ENCODE assay signal across 24 cellular contexts in genomic region chr4:59904331-59904730, GRCh38.
"Had no signal": no experiment of that assay in that cellular context is flagged by ENCODE, and none has a peak within 500 bp of the region (broad histone marks: within the 10 kb centered on the region; RNA-seq: fewer than 3 reads in every experiment).

No MANE protein-coding gene starts in this region.

- H3K27ac Mint-ChIP-seq: activated CD4-positive, alpha-beta memory T cell treated with anti-CD3 and anti-CD28 coated beads, Interleukin-2, amount 10 ng/mL, durations not matched to agents 7 days and 5 days; activated CD4-positive, alpha-beta T cell treated with anti-CD3 and anti-CD28 coated beads for 36 hours; activated CD8-positive, alpha-beta memory T cell treated with anti-CD3 and anti-CD28 coated beads, Interleukin-2, amount 10 ng/mL, durations not matched to agents 7 days and 5 days; activated naive CD8-positive, alpha-beta T cell; endodermal cell; progenitor cell of endocrine pancreas had no signal

- H3K27ac ChIP-seq: body of pancreas, dorsolateral prefrontal cortex, heart left ventricle, right atrium auricular region, thyroid gland, uterus, WERI-Rb-1 had no signal

- H3K4me3 ChIP-seq: body of pancreas, dorsolateral prefrontal cortex, heart left ventricle, lung, right atrium auricular region, thyroid gland, uterus had no signal

- H3K4me1 ChIP-seq: body of pancreas, heart left ventricle, right atrium auricular region, thyroid gland, uterus had no signal

- ATAC-seq: activated CD4-positive, alpha-beta T cell treated with anti-CD3 and anti-CD28 coated beads for 36 hours; activated CD8-positive, alpha-beta memory T cell treated with anti-CD3 and anti-CD28 coated beads, Interleukin-2, amount 10 ng/mL, durations not matched to agents 7 days and 5 days; body of pancreas; heart left ventricle; left colon had no signal

- H3K4me1 Mint-ChIP-seq: activated CD4-positive, alpha-beta memory T cell treated with anti-CD3 and anti-CD28 coated beads, Interleukin-2, amount 10 ng/mL, durations not matched to agents 7 days and 5 days; activated CD4-positive, alpha-beta T cell treated with anti-CD3 and anti-CD28 coated beads for 36 hours; activated CD8-positive, alpha-beta memory T cell treated with anti-CD3 and anti-CD28 coated beads, Interleukin-2, amount 10 ng/mL, durations not matched to agents 7 days and 5 days; endodermal cell; neural crest cell had no signal

- H3K36me3 Mint-ChIP-seq: activated CD8-positive, alpha-beta memory T cell treated with anti-CD3 and anti-CD28 coated beads, Interleukin-2, amount 10 ng/mL, durations not matched to agents 7 days and 5 days; activated naive CD8-positive, alpha-beta T cell had no signal

- H3K27me3 Mint-ChIP-seq: activated CD4-positive, alpha-beta memory T cell treated with anti-CD3 and anti-CD28 coated beads, Interleukin-2, amount 10 ng/mL, durations not matched to agents 7 days and 5 days; activated CD4-positive, alpha-beta T cell treated with anti-CD3 and anti-CD28 coated beads for 36 hours; activated CD8-positive, alpha-beta memory T cell treated with anti-CD3 and anti-CD28 coated beads, Interleukin-2, amount 10 ng/mL, durations not matched to agents 7 days and 5 days; activated naive CD8-positive, alpha-beta T cell; progenitor cell of endocrine pancreas had no signal

- H3K9me3 Mint-ChIP-seq: endodermal cell, neural crest cell had no signal

- H3K4me3 Mint-ChIP-seq: activated CD4-positive, alpha-beta memory T cell treated with anti-CD3 and anti-CD28 coated beads, Interleukin-2, amount 10 ng/mL, durations not matched to agents 7 days and 5 days; activated CD4-positive, alpha-beta T cell treated with anti-CD3 and anti-CD28 coated beads for 36 hours; activated CD8-positive, alpha-beta memory T cell treated with anti-CD3 and anti-CD28 coated beads, Interleukin-2, amount 10 ng/mL, durations not matched to agents 7 days and 5 days; activated naive CD8-positive, alpha-beta T cell; endodermal cell; neural crest cell had no signal

- DNase-seq: activated CD4-positive, alpha-beta memory T cell treated with anti-CD3 and anti-CD28 coated beads, Interleukin-2, amount 10 ng/mL, durations not matched to agents 7 days and 5 days; activated CD4-positive, alpha-beta T cell treated with anti-CD3 and anti-CD28 coated beads for 36 hours; activated CD8-positive, alpha-beta memory T cell treated with anti-CD3 and anti-CD28 coated beads, Interleukin-2, amount 10 ng/mL, durations not matched to agents 7 days and 5 days; body of pancreas; central memory CD4-positive, alpha-beta T cell; dorsolateral prefrontal cortex; endodermal cell; erythroblast; heart left ventricle; left colon; stimulated activated CD4-positive, alpha-beta T cell treated with anti-CD3 and anti-CD28 coated beads, Interleukin-12 subunit alpha, Interleukin-12 subunit beta, amount 100 ng/mL, for 4 hours; stimulated activated CD4-positive, alpha-beta T cell treated with anti-CD3 and anti-CD28 coated beads, Interleukin-1b, Interleukin-23, amount 100 ng/mL, for 48 hours; stimulated activated naive CD4-positive, alpha-beta T cell treated with Interleukin-2 at 50 U/mL for 16 hours; T-helper 2 cell; thyroid gland; uterus; WERI-Rb-1 had no signal

- H3K27me3 ChIP-seq: body of pancreas, dorsolateral prefrontal cortex, heart left ventricle, right atrium auricular region, thyroid gland, uterus had no signal

- H3K36me3 ChIP-seq: heart left ventricle, right atrium auricular region, thyroid gland, uterus, WERI-Rb-1 had no signal

- H3K9me3 ChIP-seq: body of pancreas, right atrium auricular region, thyroid gland, uterus had no signal

- FAIRE-seq: colon, frontal cortex had no signal
